Comparison of ENCODE assay signal across 28 cellular contexts in genomic region chr6:149107973-149108372, GRCh38.
DNase-seq lines count a peak whose midpoint lies in the region; ATAC-seq and TF ChIP-seq lines count a peak whose summit lies in the region.
"Had no signal": no experiment of that assay in that cellular context is flagged by ENCODE, and none has a peak within 500 bp of the region (broad histone marks: within the 10 kb centered on the region; RNA-seq: fewer than 3 reads in every experiment).

No MANE protein-coding gene starts in this region.

- H3K27ac ChIP-seq in dorsolateral prefrontal cortex (peak overlapping the region in 42 of 59 donors; percentile 1 to 87 (median 56)), rectal smooth muscle tissue (ENCODE audit: low read depth, low read length) (peak overlapping the region; percentile 27)
- H3K27ac ChIP-seq: adrenal gland, brain microvascular endothelial cell, C4-2B, colonic mucosa, parathyroid adenoma, right lobe of liver, upper lobe of right lung had no signal

- H3K4me3 Mint-ChIP-seq in activated CD8-positive, alpha-beta T cell treated with anti-CD3 and anti-CD28 coated beads, Interleukin-2, amount 10 ng/mL, durations not matched to agents 7 days and 5 days, result no peak overlapping the region
- H3K4me3 Mint-ChIP-seq: activated B cell treated with CpG ODN at 0.5 μM for 24 hours; activated naive CD4-positive, alpha-beta T cell treated with anti-CD3 and anti-CD28 coated beads for 36 hours; effector memory CD8-positive, alpha-beta T cell; immature natural killer cell; naive thymus-derived CD8-positive, alpha-beta T cell; stimulated activated effector memory CD8-positive, alpha-beta T cell treated with anti-CD3 and anti-CD28 coated beads, Interleukin-12 subunit alpha, Interleukin-12 subunit beta, amount 100 ng/mL, for 72 hours; T-cell had no signal

- H3K36me3 Mint-ChIP-seq in activated CD8-positive, alpha-beta T cell treated with anti-CD3 and anti-CD28 coated beads, Interleukin-2, amount 10 ng/mL, durations not matched to agents 7 days and 5 days (ENCODE audit: low read depth), result peaks cover 45% of the 10 kb centered on the region
- H3K36me3 Mint-ChIP-seq: immature natural killer cell; stimulated activated effector memory CD8-positive, alpha-beta T cell treated with anti-CD3 and anti-CD28 coated beads, Interleukin-12 subunit alpha, Interleukin-12 subunit beta, amount 100 ng/mL, for 72 hours had no signal

- no peaks in the 10 kb centered on the region for H3K27me3 ChIP-seq in dorsolateral prefrontal cortex
- no peaks in the 10 kb centered on the region for H3K27me3 ChIP-seq in rectal smooth muscle tissue (ENCODE audit: control insufficient read depth, insufficient read depth, low read length)
- H3K27me3 ChIP-seq: adrenal gland, brain microvascular endothelial cell, colonic mucosa, right lobe of liver, upper lobe of right lung had no signal

- peaks cover 24% of the 10 kb centered on the region for H3K9me3 Mint-ChIP-seq in activated CD8-positive, alpha-beta T cell treated with anti-CD3 and anti-CD28 coated beads, Interleukin-2, amount 10 ng/mL, durations not matched to agents 7 days and 5 days (ENCODE audit: insufficient read depth)
- H3K9me3 Mint-ChIP-seq: activated B cell treated with CpG ODN at 0.5 μM for 24 hours; stimulated activated effector memory CD8-positive, alpha-beta T cell treated with anti-CD3 and anti-CD28 coated beads, Interleukin-12 subunit alpha, Interleukin-12 subunit beta, amount 100 ng/mL, for 72 hours had no signal

- ATAC-seq in GM21528 (IDR thresholded peaks at IDR 0.05; ENCODE audit: low FRiP score, unreplicated experiment) (no peak), HG02884 (IDR thresholded peaks at IDR 0.05; ENCODE audit: unreplicated experiment) (no peak)
- ATAC-seq in activated CD8-positive, alpha-beta T cell treated with anti-CD3 and anti-CD28 coated beads, Interleukin-2, amount 10 ng/mL, durations not matched to agents 7 days and 5 days, result no peak
- ATAC-seq: effector memory CD8-positive, alpha-beta T cell; naive thymus-derived CD8-positive, alpha-beta T cell; right lobe of liver; stimulated activated effector memory CD8-positive, alpha-beta T cell treated with anti-CD3 and anti-CD28 coated beads, Interleukin-12 subunit alpha, Interleukin-12 subunit beta, amount 100 ng/mL, for 72 hours; T-cell had no signal

- POLR2A ChIA-PET in activated CD8-positive, alpha-beta T cell treated with anti-CD3 and anti-CD28 coated beads, Interleukin-2, amount 10 ng/mL, durations not matched to agents 7 days and 5 days (lab: Charles Lee), result no interaction called here

- CTCF ChIA-PET in activated CD8-positive, alpha-beta T cell treated with anti-CD3 and anti-CD28 coated beads, Interleukin-2, amount 10 ng/mL, durations not matched to agents 7 days and 5 days (lab: Charles Lee), result interaction anchor here (0.9 kb wide), 1 partner anchor 11 kb away, joined by 3 read pairs; no protein-coding TSS in a partner anchor

- H3K4me3 ChIP-seq in dorsolateral prefrontal cortex, result no peak overlapping the region
- H3K4me3 ChIP-seq in rectal smooth muscle tissue (ENCODE audit: low read length), result no peak overlapping the region
- H3K4me3 ChIP-seq: adrenal gland, colonic mucosa, right lobe of liver, upper lobe of right lung had no signal

- no peak for TF ChIP-seq CTCF in dorsolateral prefrontal cortex (IDR thresholded peaks at IDR 0.05 in 54 of 56, conservative IDR thresholded peaks at IDR 0.05 in 2 of 56; ENCODE audit: low read depth in 1 of 56, partially characterized antibody in 56 of 56)

- DNase-seq in NCI-H146 treated with DMSO at 0.1 percent for 48 hours (lab: John Stamatoyannopoulos, UW; ENCODE audit: unreplicated experiment), result peak; percentile 76
- DNase-seq in dorsolateral prefrontal cortex, result no peak
- peak; percentile 76 for DNase-seq in medulla oblongata (ENCODE audit: extremely low spot score)
- no peak for DNase-seq in activated CD8-positive, alpha-beta T cell treated with anti-CD3 and anti-CD28 coated beads, Interleukin-2, amount 10 ng/mL, durations not matched to agents 7 days and 5 days
- DNase-seq in DMS 273 (lab: John Stamatoyannopoulos, UW; ENCODE audit: unreplicated experiment), result no peak
- DNase-seq: activated B cell treated with CpG ODN at 0.5 μM for 24 hours; activated CD4-positive, alpha-beta T cell treated with anti-CD3 and anti-CD28 coated beads, Interleukin-2, amount 50 U/mL, for 1 hour; activated naive CD4-positive, alpha-beta T cell treated with anti-CD3 and anti-CD28 coated beads for 36 hours; adrenal gland; brain microvascular endothelial cell; colonic mucosa; effector memory CD8-positive, alpha-beta T cell; foreskin fibroblast; immature natural killer cell; Karpas-422; naive thymus-derived CD8-positive, alpha-beta T cell; NCI-H187 treated with DMSO at 0.1 percent for 48 hours; NCI-H526; right lobe of liver; stimulated activated CD4-positive, alpha-beta T cell treated with anti-CD3 and anti-CD28 coated beads, Interleukin-4, amount 100 ng/mL, for 24 hours; T-cell; upper lobe of right lung had no signal

- H3K9ac ChIP-seq in rectal smooth muscle tissue (ENCODE audit: low read length), result no peak overlapping the region
- H3K9ac ChIP-seq: parathyroid adenoma had no signal

- H3K36me3 ChIP-seq in rectal smooth muscle tissue (ENCODE audit: control insufficient read depth, insufficient read depth, low read length), result no peaks in the 10 kb centered on the region
- H3K36me3 ChIP-seq: adrenal gland, brain microvascular endothelial cell, colonic mucosa, right lobe of liver, upper lobe of right lung had no signal

- no peaks in the 10 kb centered on the region for H3K27me3 Mint-ChIP-seq in activated CD8-positive, alpha-beta T cell treated with anti-CD3 and anti-CD28 coated beads, Interleukin-2, amount 10 ng/mL, durations not matched to agents 7 days and 5 days (ENCODE audit: low read depth)
- H3K27me3 Mint-ChIP-seq: activated B cell treated with CpG ODN at 0.5 μM for 24 hours, T-cell had no signal

- H3K27ac Mint-ChIP-seq in activated CD8-positive, alpha-beta T cell treated with anti-CD3 and anti-CD28 coated beads, Interleukin-2, amount 10 ng/mL, durations not matched to agents 7 days and 5 days, result no peak overlapping the region
- H3K27ac Mint-ChIP-seq: activated B cell treated with CpG ODN at 0.5 μM for 24 hours; activated naive CD4-positive, alpha-beta T cell treated with anti-CD3 and anti-CD28 coated beads for 36 hours; effector memory CD8-positive, alpha-beta T cell; immature natural killer cell; naive thymus-derived CD8-positive, alpha-beta T cell; T-cell had no signal

- intact Hi-C loops in dorsolateral prefrontal cortex (cut with DNase I), result no loop called here

- H3K4me1 ChIP-seq in rectal smooth muscle tissue (ENCODE audit: control insufficient read depth, insufficient read depth, low read length), result no peaks in the 10 kb centered on the region
- H3K4me1 ChIP-seq: adrenal gland, colonic mucosa, parathyroid adenoma, right lobe of liver, upper lobe of right lung had no signal

- H3K4me1 Mint-ChIP-seq in activated CD8-positive, alpha-beta T cell treated with anti-CD3 and anti-CD28 coated beads, Interleukin-2, amount 10 ng/mL, durations not matched to agents 7 days and 5 days (ENCODE audit: low read depth), result peaks cover 47% of the 10 kb centered on the region

Comparison
In these comparisons a context has a peak if more than half of its experiments do, and no peak if none do; other contexts are left out.
1. DNase-seq: peak in NCI-H146 treated with DMSO at 0.1 percent for 48 hours (single experiment) and medulla oblongata (single experiment); none in dorsolateral prefrontal cortex (0 of 10), activated CD8-positive, alpha-beta T cell treated with anti-CD3 and anti-CD28 coated beads, Interleukin-2, amount 10 ng/mL, durations not matched to agents 7 days and 5 days (single experiment) and DMS 273 (single experiment).